In genomic region chr6:162726997-162727346, GRCh38 we compare ENCODE assay signal across 8 cellular contexts. TPM values are rescaled to one million over a fixed set of nuclear protein-coding genes. Genes with fewer than 3 reads are reported as not detected.
DNase-seq lines count a peak whose midpoint lies in the region; ATAC-seq and TF ChIP-seq lines count a peak whose summit lies in the region.

No MANE protein-coding gene starts in this region.

- H3K4me1 ChIP-seq in cardiac muscle cell (ENCODE audit: low read depth) (peaks cover 14% of the 10 kb centered on the region), right lobe of liver (peaks cover 0 to 11% (median 8%) of the 10 kb centered on the region in 4 donors), transverse colon (peaks cover 0 to 30% (median 11%) of the 10 kb centered on the region in 4 donors)

- H3K4me3 ChIP-seq in cardiac muscle cell (peak overlapping the region; percentile 70), LNCaP clone FGC (ENCODE audit: low read depth, low read length) (peak overlapping the region; percentile 69), cardiac fibroblast (replicated peaks in 1 of 2; ENCODE audit: low read depth in 2 of 2, low read length in 2 of 2) (peak overlapping the region; percentile 75 to 83), right lobe of liver (peak overlapping the region; percentile 59 to 68 (median 59)), transverse colon (peak overlapping the region; percentile 77 to 95 (median 88))

- H3K27ac ChIP-seq in cardiac muscle cell = peak overlapping the region; percentile 63
- peak overlapping the region; percentile 87 to 93 (median 89) for H3K27ac ChIP-seq in right lobe of liver
- peak overlapping the region; percentile 89 to 93 (median 92) for H3K27ac ChIP-seq in transverse colon

- TF ChIP-seq POLR2A in right lobe of liver (IDR thresholded peaks at IDR 0.05) (no peak), transverse colon (IDR thresholded peaks at IDR 0.05) (no peak)

- ATAC-seq in Right ventricle myocardium inferior (no peak), right lobe of liver (peak; percentile 3 to 28 (median 7))

- H3K36me3 ChIP-seq in cardiac muscle cell (no peaks in the 10 kb centered on the region), right lobe of liver (no peaks in the 10 kb centered on the region), transverse colon (no peaks in the 10 kb centered on the region)

- DNase-seq in cardiac muscle cell (ENCODE audit: low read depth in 1 of 2, low spot score in 1 of 2) (peak; percentile 13 to 22), Right ventricle myocardium inferior (ENCODE audit: missing footprints) (no peak), LNCaP clone FGC (ENCODE audit: low read depth) (no peak), cardiac fibroblast (ENCODE audit: low read depth in 2 of 2) (peak; percentile 3 to 8), right lobe of liver (no peak), transverse colon (peak; percentile 24), iPS-NIHi11 (ENCODE audit: low spot score) (no peak), NCI-H1436 treated with DMSO at 0.1 percent for 48 hours (lab: John Stamatoyannopoulos, UW) (no peak)

- H3K9me3 ChIP-seq in cardiac muscle cell (ENCODE audit: low read depth) (no peaks in the 10 kb centered on the region), right lobe of liver (no peaks in the 10 kb centered on the region), transverse colon (no peaks in the 10 kb centered on the region)

- TF ChIP-seq CTCF in cardiac muscle cell (IDR thresholded peaks at IDR 0.05; ENCODE audit: low read depth, low read length) = no peak
- TF ChIP-seq CTCF in LNCaP clone FGC (IDR thresholded peaks at IDR 0.05; ENCODE audit: control insufficient read depth, extremely low read depth, insufficient read depth) = no peak
- TF ChIP-seq CTCF in cardiac fibroblast (IDR thresholded peaks at IDR 0.05; ENCODE audit: low read depth, low read length) = no peak
- TF ChIP-seq CTCF in right lobe of liver (IDR thresholded peaks at IDR 0.05) = no peak
- no peak for TF ChIP-seq CTCF in transverse colon (IDR thresholded peaks at IDR 0.05)

- in situ Hi-C loops in transverse colon (cut with MboI; ENCODE audit: low pct_ligation_motif_present in 1 of 4, low pct_unique_long_range_greater_than_20kb in 1 of 4, low sequenced_read_pairs in 3 of 4) = loop anchor here in 1 of 4 donors (25.0 kb wide), 1 partner anchor 1315 kb away; no protein-coding TSS in a partner anchor

- TF ChIP-seq EP300 in transverse colon (IDR thresholded peaks at IDR 0.05; ENCODE audit: low read depth) = no peak

- H3K27me3 ChIP-seq in cardiac muscle cell (no peaks in the 10 kb centered on the region), right lobe of liver (no peaks in the 10 kb centered on the region), transverse colon (no peaks in the 10 kb centered on the region)

- WGBS in right lobe of liver (ENCODE audit: insufficient coverage, low coverage, low lambda C conversion rate, missing lambda C conversion rate) = 0% methylated on average over 2 of the region's 14 CpGs
- 0% methylated on average over 1 to 6 of the region's 14 CpGs for WGBS in transverse colon (ENCODE audit: low coverage in 1 of 2), 2 donors

- intact Hi-C loops in Right ventricle myocardium inferior (cut with DNase I) = loop anchor here (5.0 kb wide), 4 partner anchors 115 to 260 kb away; no protein-coding TSS in a partner anchor
- intact Hi-C loops in right lobe of liver (cut with DNase I) = no loop called here
- intact Hi-C loops in transverse colon (cut with DNase I; ENCODE audit: low total_unique reads) = no loop called here

RNA-seq across cellular contexts. Expression of gene PRKN, which starts 0.6 kb away (rescaled TPM):
- total RNA-seq in cardiac muscle cell (8.0 and 28.1 TPM in 2 replicates), Right ventricle myocardium inferior (19.5 TPM), right lobe of liver (1 to 10 TPM; 1.1 to 3.7 (median 2.2) TPM), transverse colon (10 to 100 TPM in 1 of 4 donors, 1 to 10 TPM in 3; 4.5 to 12.3 (median 9.0) TPM)
- polyA plus RNA-seq in cardiac muscle cell = 11.7 and 14.5 TPM in 2 replicates

RNA-seq across cellular contexts. Expression of gene PACRG, which starts 0.8 kb away (rescaled TPM):
- total RNA-seq in cardiac muscle cell (0.83 and 0.99 TPM in 2 replicates), Right ventricle myocardium inferior (7.9 TPM), right lobe of liver (1 to 10 TPM in 4 of 6 experiments, under 1 TPM in 2; 0.25 to 5.3 (median 2.7) TPM), transverse colon (10 to 100 TPM in 1 of 4 donors, 1 to 10 TPM in 2, not detected in 1; 1.2 to 13.8 (median 1.4) TPM)
- 3.7 TPM in 2 replicates for polyA plus RNA-seq in cardiac muscle cell

Comparison
In these comparisons a context has a peak if more than half of its experiments do, and no peak if none do; other contexts are left out.
1. DNase-seq: peak in cardiac muscle cell (2 of 2), cardiac fibroblast (2 of 2) and transverse colon (single experiment); none in Right ventricle myocardium inferior (single experiment), LNCaP clone FGC (single experiment), right lobe of liver (0 of 3), iPS-NIHi11 (single experiment) and NCI-H1436 treated with DMSO at 0.1 percent for 48 hours (single experiment).
2. Peak in every context shown above with its lines, with median percentiles within 50 percentile points of each other: H3K27ac ChIP-seq and H3K4me3 ChIP-seq.